10 cellular contexts compared by ENCODE assay signal in the genomic region with DNA sequence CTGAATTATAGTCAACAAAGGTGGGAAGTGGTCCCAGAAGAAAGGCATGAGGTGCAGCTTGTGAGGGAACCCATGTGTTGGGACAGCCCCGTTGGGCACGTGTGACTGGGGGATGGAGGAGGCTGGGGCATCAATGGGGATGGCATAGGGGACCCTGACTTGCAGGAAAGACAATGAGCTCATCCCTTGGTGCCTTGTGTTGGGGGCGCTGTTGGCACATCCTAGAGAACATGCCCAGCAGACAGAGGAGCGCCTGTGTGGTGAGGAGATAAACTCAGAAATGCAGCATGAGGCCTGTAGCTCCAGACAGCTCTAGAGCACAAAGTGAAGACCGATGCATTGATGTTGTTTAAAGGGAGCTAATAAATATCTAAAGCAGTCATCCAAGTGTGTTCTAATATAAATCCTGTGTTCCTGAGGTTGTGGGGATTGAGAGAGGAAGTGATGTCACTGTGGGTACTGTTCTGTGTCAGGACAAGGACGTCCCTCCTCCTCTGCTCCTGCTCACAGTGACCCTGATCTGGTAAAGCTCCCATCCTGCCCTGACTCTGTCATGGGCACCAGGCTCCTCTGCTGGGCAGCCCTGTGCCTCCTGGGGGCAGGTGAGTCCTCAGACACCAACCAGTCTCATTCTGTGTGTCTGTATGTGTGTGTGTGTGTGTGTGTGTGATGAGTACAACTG.
DNase-seq lines count a peak whose midpoint lies in the region; ATAC-seq, FAIRE-seq and TF ChIP-seq lines count a peak whose summit lies in the region.
"Had no signal": no experiment of that assay in that cellular context is flagged by ENCODE, and none has a peak within 500 bp of the region (broad histone marks: within the 10 kb centered on the region; RNA-seq: fewer than 3 reads in every experiment).

No MANE protein-coding gene starts in this region.

- no peak for TF ChIP-seq RAD21 in SK-N-SH (IDR thresholded peaks at IDR 0.05; ENCODE audit: low read length)

- H3K4me2 ChIP-seq in SK-N-SH, result no peak overlapping the region

- no peak for TF ChIP-seq POLR2A in testis (IDR thresholded peaks at IDR 0.05)

- no peak overlapping the region for H3K9ac ChIP-seq in SK-N-SH

- TF ChIP-seq EP300 in SK-N-SH (IDR thresholded peaks at IDR 0.05; ENCODE audit: borderline replicate concordance in 1 of 2, low read depth in 1 of 2, low read length in 1 of 2), result no peak

- peak overlapping the region; percentile 55 for H3K27ac ChIP-seq in CD4-positive, CD25-positive, alpha-beta regulatory T cell (ENCODE audit: insufficient read depth, low read length, poor library complexity, severe bottlenecking)
- H3K27ac ChIP-seq in testis (no peak overlapping the region), SK-N-SH (ENCODE audit: low read depth in 2 of 2, low read length in 1 of 2) (no peak overlapping the region)
- H3K27ac ChIP-seq: right lobe of liver had no signal

- peaks cover 6% of the 10 kb centered on the region for H3K36me3 Mint-ChIP-seq in CD4-positive, CD25-positive, alpha-beta regulatory T cell
- peaks cover 5% of the 10 kb centered on the region for H3K36me3 Mint-ChIP-seq in glutamatergic neuron (ENCODE audit: unreplicated experiment)

- 81 to 83% methylated on average over 5 to 6 of the region's 6 CpGs for WGBS in testis, 2 donors
- WGBS in SK-N-SH (ENCODE audit: low lambda C conversion rate), result 64% methylated on average over 6 of the region's 6 CpGs

- no peaks in the 10 kb centered on the region for H3K9me3 ChIP-seq in CD4-positive, CD25-positive, alpha-beta regulatory T cell (ENCODE audit: control insufficient read depth in 2 of 2, low read length in 2 of 2)
- H3K9me3 ChIP-seq in testis (no peaks in the 10 kb centered on the region), SK-N-SH (no peaks in the 10 kb centered on the region)
- H3K9me3 ChIP-seq: right lobe of liver had no signal

- no peaks in the 10 kb centered on the region for H3K36me3 ChIP-seq in CD4-positive, CD25-positive, alpha-beta regulatory T cell (ENCODE audit: control insufficient read depth, insufficient read depth, low read length)
- H3K36me3 ChIP-seq in testis (ENCODE audit: low read depth, missing control alignments) (no peaks in the 10 kb centered on the region), SK-N-SH (replicated peaks in 1 of 2; ENCODE audit: control insufficient read depth in 1 of 2, insufficient read depth in 2 of 2, low read length in 1 of 2) (no peaks in the 10 kb centered on the region)
- H3K36me3 ChIP-seq: right lobe of liver had no signal

- no peaks in the 10 kb centered on the region for H3F3A ChIP-seq in SK-N-SH (replicated peaks; ENCODE audit: insufficient read depth)

- H3K9me2 ChIP-seq in SK-N-SH, result no peaks in the 10 kb centered on the region

- no peak for TF ChIP-seq CTCF in glutamatergic neuron (IDR thresholded peaks at IDR 0.05; ENCODE audit: partially characterized antibody, unreplicated experiment)
- no peak for TF ChIP-seq CTCF in testis (IDR thresholded peaks at IDR 0.05)
- TF ChIP-seq CTCF in SK-N-SH (IDR thresholded peaks at IDR 0.05), result no peak

- peaks cover 4 to 24% (median 19%) of the 10 kb centered on the region in 4 donors for H3K4me1 Mint-ChIP-seq in CD4-positive, CD25-positive, alpha-beta regulatory T cell
- peaks cover 50% of the 10 kb centered on the region for H3K4me1 Mint-ChIP-seq in glutamatergic neuron (ENCODE audit: low read depth, unreplicated experiment)

- no peak overlapping the region for H3K4me3 ChIP-seq in CD4-positive, CD25-positive, alpha-beta regulatory T cell (ENCODE audit: low read depth, low read length)
- H3K4me3 ChIP-seq in testis (no peak overlapping the region), SK-N-SH (ENCODE audit: low read depth in 2 of 2, low read length in 1 of 2) (no peak overlapping the region)
- H3K4me3 ChIP-seq: right lobe of liver had no signal

- no peak overlapping the region for H2AFZ ChIP-seq in SK-N-SH (ENCODE audit: low read depth)

- peaks cover 7% of the 10 kb centered on the region for H3K4me1 ChIP-seq in CD4-positive, CD25-positive, alpha-beta regulatory T cell (ENCODE audit: control insufficient read depth, insufficient read depth, low read length, poor library complexity, severe bottlenecking)
- H3K4me1 ChIP-seq in testis (no peaks in the 10 kb centered on the region), SK-N-SH (ENCODE audit: control insufficient read depth in 1 of 2, insufficient read depth in 2 of 2, low read depth in 1 of 2, low read length in 1 of 2) (peaks cover 0 to 9% of the 10 kb centered on the region in 2 experiments; a peak in 1 of 4 replicates)
- H3K4me1 ChIP-seq: right lobe of liver had no signal

- POLR2A ChIA-PET in SK-N-SH (lab: Yijun Ruan, JAX), result no interaction called here

- no peaks in the 10 kb centered on the region for H4K20me1 ChIP-seq in SK-N-SH (ENCODE audit: insufficient read depth)

- H3K27me3 Mint-ChIP-seq in CD4-positive, CD25-positive, alpha-beta regulatory T cell, result peaks cover 5% of the 10 kb centered on the region
- peaks cover 12% of the 10 kb centered on the region for H3K27me3 Mint-ChIP-seq in glutamatergic neuron (ENCODE audit: unreplicated experiment)

- peak in 1 of 3 donors; percentile 39 for DNase-seq in CD4-positive, CD25-positive, alpha-beta regulatory T cell
- peak; percentile 41 for DNase-seq in RCC 7860 (ENCODE audit: low spot score)
- DNase-seq in glutamatergic neuron, result no peak
- DNase-seq in testis, result no peak
- no peak for DNase-seq in amygdala (lab: John Stamatoyannopoulos, UW)
- no peak for DNase-seq in GM03348 (ENCODE audit: low spot score)
- no peak for DNase-seq in SK-N-SH
- DNase-seq: anterior cingulate cortex, right lobe of liver had no signal

- H3K79me2 ChIP-seq in SK-N-SH (ENCODE audit: insufficient read depth), result no peaks in the 10 kb centered on the region

- H3K9me3 Mint-ChIP-seq in CD4-positive, CD25-positive, alpha-beta regulatory T cell, result peaks cover 0 to 2% (median 0%) of the 10 kb centered on the region in 7 donors
- peaks cover 14% of the 10 kb centered on the region for H3K9me3 Mint-ChIP-seq in glutamatergic neuron (ENCODE audit: unreplicated experiment)

- no peaks in the 10 kb centered on the region for H3K27me3 ChIP-seq in CD4-positive, CD25-positive, alpha-beta regulatory T cell (ENCODE audit: control insufficient read depth, insufficient read depth, low read length)
- H3K27me3 ChIP-seq in testis (no peaks in the 10 kb centered on the region), SK-N-SH (ENCODE audit: insufficient read depth) (no peaks in the 10 kb centered on the region; the same call in 1 of the 2 replicates)
- H3K27me3 ChIP-seq: right lobe of liver had no signal

- intact Hi-C loops in testis (cut with DNase I; ENCODE audit: low total_unique reads), result no loop called here

- FAIRE-seq in RCC 7860 (lab: Jason Lieb, UNC), result no peak

- H3K27ac Mint-ChIP-seq in CD4-positive, CD25-positive, alpha-beta regulatory T cell, result peak overlapping the region; percentile 43 to 86 (median 79)
- peak overlapping the region; percentile 3 for H3K27ac Mint-ChIP-seq in glutamatergic neuron (ENCODE audit: unreplicated experiment)

- CTCF ChIA-PET in SK-N-SH (lab: Yijun Ruan, JAX), result interaction anchor here (0.8 to 3.2 kb wide), 9 partner anchors 11 to 94 kb away, joined by 3 to 18 read pairs (median 3); no protein-coding TSS in a partner anchor

- peak overlapping the region; percentile 5 to 63 (median 26) for H3K4me3 Mint-ChIP-seq in CD4-positive, CD25-positive, alpha-beta regulatory T cell
- no peak overlapping the region for H3K4me3 Mint-ChIP-seq in glutamatergic neuron (ENCODE audit: unreplicated experiment)

- ATAC-seq in CD4-positive, CD25-positive, alpha-beta regulatory T cell (ENCODE audit: low read depth in 2 of 2), result peak; percentile 23 to 46
- ATAC-seq in GM19463 (IDR thresholded peaks at IDR 0.05; ENCODE audit: unreplicated experiment), result peak; percentile 42

TF ChIP-seq in SK-N-SH, 30 proteins besides CTCF, POLR2A, EP300 and RAD21 (continues in another document):
- TF ChIP-seq FOXJ3 (CRISPR knock-in tag; IDR thresholded peaks at IDR 0.05), result no peak
- no peak for TF ChIP-seq TEAD4 (IDR thresholded peaks at IDR 0.05; ENCODE audit: borderline replicate concordance, insufficient read depth)
- TF ChIP-seq, protein P1, sequence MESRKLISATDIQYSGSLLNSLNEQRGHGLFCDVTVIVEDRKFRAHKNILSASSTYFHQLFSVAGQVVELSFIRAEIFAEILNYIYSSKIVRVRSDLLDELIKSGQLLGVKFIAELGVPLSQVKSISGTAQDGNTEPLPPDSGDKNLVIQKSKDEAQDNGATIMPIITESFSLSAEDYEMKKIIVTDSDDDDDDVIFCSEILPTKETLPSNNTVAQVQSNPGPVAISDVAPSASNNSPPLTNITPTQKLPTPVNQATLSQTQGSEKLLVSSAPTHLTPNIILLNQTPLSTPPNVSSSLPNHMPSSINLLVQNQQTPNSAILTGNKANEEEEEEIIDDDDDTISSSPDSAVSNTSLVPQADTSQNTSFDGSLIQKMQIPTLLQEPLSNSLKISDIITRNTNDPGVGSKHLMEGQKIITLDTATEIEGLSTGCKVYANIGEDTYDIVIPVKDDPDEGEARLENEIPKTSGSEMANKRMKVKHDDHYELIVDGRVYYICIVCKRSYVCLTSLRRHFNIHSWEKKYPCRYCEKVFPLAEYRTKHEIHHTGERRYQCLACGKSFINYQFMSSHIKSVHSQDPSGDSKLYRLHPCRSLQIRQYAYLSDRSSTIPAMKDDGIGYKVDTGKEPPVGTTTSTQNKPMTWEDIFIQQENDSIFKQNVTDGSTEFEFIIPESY (IDR thresholded peaks at IDR 0.05; ENCODE audit: borderline replicate concordance, low read depth), result no peak
- no peak for TF ChIP-seq FOXM1 (IDR thresholded peaks at IDR 0.05; ENCODE audit: low read depth)
- TF ChIP-seq, protein P2, sequence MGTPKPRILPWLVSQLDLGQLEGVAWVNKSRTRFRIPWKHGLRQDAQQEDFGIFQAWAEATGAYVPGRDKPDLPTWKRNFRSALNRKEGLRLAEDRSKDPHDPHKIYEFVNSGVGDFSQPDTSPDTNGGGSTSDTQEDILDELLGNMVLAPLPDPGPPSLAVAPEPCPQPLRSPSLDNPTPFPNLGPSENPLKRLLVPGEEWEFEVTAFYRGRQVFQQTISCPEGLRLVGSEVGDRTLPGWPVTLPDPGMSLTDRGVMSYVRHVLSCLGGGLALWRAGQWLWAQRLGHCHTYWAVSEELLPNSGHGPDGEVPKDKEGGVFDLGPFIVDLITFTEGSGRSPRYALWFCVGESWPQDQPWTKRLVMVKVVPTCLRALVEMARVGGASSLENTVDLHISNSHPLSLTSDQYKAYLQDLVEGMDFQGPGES (IDR thresholded peaks at IDR 0.05; ENCODE audit: low read depth, low read length), result no peak
- TF ChIP-seq CHD2 (IDR thresholded peaks at IDR 0.05; ENCODE audit: low read length, partially characterized antibody), result no peak
- no peak for TF ChIP-seq EZH2phosphoT487 (IDR thresholded peaks at IDR 0.05; ENCODE audit: borderline replicate concordance, low read depth)
- no peak for TF ChIP-seq MEF2A (IDR thresholded peaks at IDR 0.05; ENCODE audit: borderline replicate concordance, low read depth)
